ENCODE assay signal across 16 cellular contexts in genomic region chr15:67019069-67019468, GRCh38. TPM values are rescaled to one million over a fixed set of nuclear protein-coding genes. Genes with fewer than 3 reads are reported as not detected.
DNase-seq lines count a peak whose midpoint lies in the region; ATAC-seq, FAIRE-seq and TF ChIP-seq lines count a peak whose summit lies in the region.
"Had no signal": no experiment of that assay in that cellular context is flagged by ENCODE, and none has a peak within 500 bp of the region (broad histone marks: within the 10 kb centered on the region; RNA-seq: fewer than 3 reads in every experiment).

No MANE protein-coding gene starts in this region.

- peaks cover 15% of the 10 kb centered on the region for H3K4me1 Mint-ChIP-seq in activated CD8-positive, alpha-beta memory T cell treated with anti-CD3 and anti-CD28 coated beads, Interleukin-2, amount 10 ng/mL, durations not matched to agents 7 days and 5 days
- H3K4me1 Mint-ChIP-seq in neural progenitor cell = peaks cover 27% of the 10 kb centered on the region

- no peak overlapping the region for H3K4me2 ChIP-seq in H1 (ENCODE audit: insufficient read depth in 1 of 2, low read depth in 2 of 2, low read length in 2 of 2)
- no peak overlapping the region for H3K4me2 ChIP-seq in neural progenitor cell
- H3K4me2 ChIP-seq: A549, GM23338 had no signal

- no peaks in the 10 kb centered on the region for H3K9me3 ChIP-seq in Panc1 (ENCODE audit: control insufficient read depth, insufficient read depth, low read depth, low read length)
- H3K9me3 ChIP-seq in H1 (ENCODE audit: insufficient read depth in 2 of 2, low read depth in 1 of 2, low read length in 1 of 2) = no peaks in the 10 kb centered on the region
- no peaks in the 10 kb centered on the region for H3K9me3 ChIP-seq in neural progenitor cell (ENCODE audit: low read depth)
- H3K9me3 ChIP-seq: A549 had no signal

- no peak for TF ChIP-seq EP300 in H1 (IDR thresholded peaks at IDR 0.05; ENCODE audit: borderline replicate concordance in 1 of 2, low read depth in 2 of 2, low read length in 2 of 2)

- intact Hi-C loops in Panc1 (cut with micrococcal nuclease; ENCODE audit: unreplicated experiment) = no loop called here

- no TSS peak for BruUV-seq in Panc1 (replicated peaks; lab: Mats Ljungman, UMichigan)

- H2BK12ac ChIP-seq in H1 (ENCODE audit: low read depth, low read length) = no peak overlapping the region

- DNase-seq in activated CD8-positive, alpha-beta memory T cell treated with anti-CD3 and anti-CD28 coated beads, Interleukin-2, amount 50 U/mL, for 48 hours = peak; percentile 17
- DNase-seq in activated CD8-positive, alpha-beta memory T cell treated with anti-CD3 and anti-CD28 coated beads, Interleukin-2, amount 10 ng/mL, durations not matched to agents 7 days and 5 days = no peak
- DNase-seq in Panc1 (ENCODE audit: low read depth, low spot score) = no peak
- DNase-seq in H1 (ENCODE audit: low read depth in 1 of 2, low spot score in 2 of 2) = no peak
- no peak for DNase-seq in neural progenitor cell (ENCODE audit: low spot score)
- no peak for DNase-seq in cerebellar nuclear complex (lab: John Stamatoyannopoulos, UW)
- DNase-seq in glomerular visceral epithelial cell (ENCODE audit: extremely low spot score) = no peak
- DNase-seq: Calu3; CD4-positive, alpha-beta memory T cell; GF-D8; H9 had no signal

- peaks cover 25% of the 10 kb centered on the region for H3K4me1 ChIP-seq in Panc1 (ENCODE audit: control insufficient read depth, insufficient read depth, low read length)
- H3K4me1 ChIP-seq in H1 (replicated peaks in 1 of 4; ENCODE audit: control insufficient read depth in 3 of 4, insufficient read depth in 4 of 4, low read length in 3 of 4) = peaks cover 0 to 8% (median 3%) of the 10 kb centered on the region in 4 experiments; a peak in 6 of 7 replicates
- peaks cover 9% of the 10 kb centered on the region for H3K4me1 ChIP-seq in neural progenitor cell

- no peak overlapping the region for H2AFZ ChIP-seq in H1 (ENCODE audit: low read length)
- H2AFZ ChIP-seq in neural progenitor cell (replicated peaks) = no peak overlapping the region
- H2AFZ ChIP-seq: GM23338 had no signal

- no peak overlapping the region for H4K8ac ChIP-seq in H1 (ENCODE audit: extremely low read depth, insufficient read depth, low read length)

- H3K9ac ChIP-seq in H1 (replicated peaks in 1 of 4; ENCODE audit: extremely low read depth in 1 of 4, low read depth in 3 of 4, low read length in 3 of 4) (no peak overlapping the region), neural progenitor cell (no peak overlapping the region)

- in situ Hi-C loops in Panc1 (cut with HindIII; ENCODE audit: low pct_unique_long_range_greater_than_20kb, low sequenced_read_pairs) = no loop called here

- peak overlapping the region; percentile 48 for H3K56ac ChIP-seq in H1 (replicated peaks; ENCODE audit: insufficient read length, low read depth, low read length)

- H3K27me3 ChIP-seq in Panc1 (ENCODE audit: control insufficient read depth, insufficient read depth, low read length) (no peaks in the 10 kb centered on the region), H1 (replicated peaks in 1 of 4; ENCODE audit: control insufficient read depth in 3 of 4, extremely low read depth in 1 of 4, insufficient read depth in 3 of 4, low read length in 3 of 4) (no peaks in the 10 kb centered on the region), neural progenitor cell (no peaks in the 10 kb centered on the region)

- H3K79me2 ChIP-seq in H1 (ENCODE audit: control insufficient read depth in 1 of 2, insufficient read depth in 2 of 2, low read length in 2 of 2) (no peaks in the 10 kb centered on the region), neural progenitor cell (ENCODE audit: low read depth) (no peaks in the 10 kb centered on the region)

- H3F3A ChIP-seq in neural progenitor cell (ENCODE audit: low read depth) = peaks cover 10% of the 10 kb centered on the region

- H2BK15ac ChIP-seq in H1 (ENCODE audit: low read length) = no peak overlapping the region

- H3K23me2 ChIP-seq in H1 (ENCODE audit: low read depth, low read length) = no peaks in the 10 kb centered on the region

- no peak overlapping the region for H2BK120ac ChIP-seq in H1 (replicated peaks; ENCODE audit: low read depth, low read length)

- H3K27ac ChIP-seq in Panc1 (ENCODE audit: low read length) = peak overlapping the region; percentile 55; the same call in 1 of the 2 replicates
- no peak overlapping the region for H3K27ac ChIP-seq in H1 (ENCODE audit: low read depth, low read length)
- no peak overlapping the region for H3K27ac ChIP-seq in neural progenitor cell
- H3K27ac ChIP-seq: 22Rv1 had no signal

- H3K4me3 Mint-ChIP-seq in activated CD8-positive, alpha-beta memory T cell treated with anti-CD3 and anti-CD28 coated beads, Interleukin-2, amount 10 ng/mL, durations not matched to agents 7 days and 5 days = no peak overlapping the region
- H3K4me3 Mint-ChIP-seq in neural progenitor cell = no peak overlapping the region
- H3K4me3 Mint-ChIP-seq: CD14-positive monocyte; CD4-positive, alpha-beta memory T cell; GM23338; H9 had no signal

- TF ChIP-seq CTCF in Panc1 (IDR thresholded peaks at IDR 0.05) (no peak), H1 (IDR thresholded peaks at IDR 0.05; ENCODE audit: control extremely low read depth in 1 of 3, insufficient read depth in 1 of 3, low read depth in 1 of 3, low read length in 3 of 3) (no peak), neural progenitor cell (IDR thresholded peaks at IDR 0.05) (no peak)

- 0 out of 2 replicates have a peak overlapping the region, but pooled peaks have one; percentile 72 for H2BK20ac ChIP-seq in H1 (ENCODE audit: low read length)

- H3K4me3 ChIP-seq in Panc1 (ENCODE audit: low read depth in 2 of 2, low read length in 2 of 2) (no peak overlapping the region), H1 (ENCODE audit: extremely low read depth in 1 of 4, insufficient read depth in 2 of 4, low read depth in 3 of 4, low read length in 4 of 4) (no peak overlapping the region), neural progenitor cell (no peak overlapping the region)
- H3K4me3 ChIP-seq: A549, GM23338 had no signal

- no peak overlapping the region for H2AK5ac ChIP-seq in H1 (ENCODE audit: low read depth, low read length)

- H4K5ac ChIP-seq in H1 (ENCODE audit: insufficient read length, low read depth, low read length) = no peak overlapping the region

- H4K20me1 ChIP-seq in H1 (replicated peaks in 1 of 2; ENCODE audit: control insufficient read depth in 1 of 2, insufficient read depth in 2 of 2, low read length in 2 of 2) (no peaks in the 10 kb centered on the region), neural progenitor cell (ENCODE audit: low read depth) (no peaks in the 10 kb centered on the region)

- no peaks in the 10 kb centered on the region for H3K36me3 Mint-ChIP-seq in activated CD8-positive, alpha-beta memory T cell treated with anti-CD3 and anti-CD28 coated beads, Interleukin-2, amount 10 ng/mL, durations not matched to agents 7 days and 5 days
- H3K36me3 Mint-ChIP-seq in neural progenitor cell = no peaks in the 10 kb centered on the region
- H3K36me3 Mint-ChIP-seq: CD4-positive, alpha-beta memory T cell had no signal

- 0 out of 2 replicates have a peak overlapping the region, but pooled peaks have one; percentile 17 for H2BK5ac ChIP-seq in H1 (ENCODE audit: low read depth, low read length)

- FAIRE-seq in H1 (lab: Jason Lieb, UNC) = no peak
- FAIRE-seq: A549 had no signal

- no peak overlapping the region for H3K4ac ChIP-seq in H1 (replicated peaks; ENCODE audit: insufficient read length, low read depth, low read length)

- no peak overlapping the region for H4K91ac ChIP-seq in H1 (replicated peaks; ENCODE audit: insufficient read length, low read length)

- H3K9me3 Mint-ChIP-seq in activated CD8-positive, alpha-beta memory T cell treated with anti-CD3 and anti-CD28 coated beads, Interleukin-2, amount 10 ng/mL, durations not matched to agents 7 days and 5 days (ENCODE audit: low read depth) = no peaks in the 10 kb centered on the region
- H3K9me3 Mint-ChIP-seq in neural progenitor cell = no peaks in the 10 kb centered on the region
- H3K9me3 Mint-ChIP-seq: GM23338, H9 had no signal

- no peak for ATAC-seq in activated CD8-positive, alpha-beta memory T cell treated with anti-CD3 and anti-CD28 coated beads, Interleukin-2, amount 10 ng/mL, durations not matched to agents 7 days and 5 days
- ATAC-seq in Panc1 (no peak), HG02623 (IDR thresholded peaks at IDR 0.05; ENCODE audit: unreplicated experiment) (no peak)
- ATAC-seq: A549, GM23338 had no signal

- no peaks in the 10 kb centered on the region; the same call in 1 of the 2 replicates for H3K79me1 ChIP-seq in H1 (ENCODE audit: low read depth, low read length)

- no peak overlapping the region for H3K14ac ChIP-seq in H1 (ENCODE audit: insufficient read length)

- CTCF ChIA-PET in activated CD8-positive, alpha-beta memory T cell treated with anti-CD3 and anti-CD28 coated beads, Interleukin-2, amount 10 ng/mL, durations not matched to agents 7 days and 5 days (lab: Charles Lee) = no interaction called here
- CTCF ChIA-PET in Panc1 (lab: Charles Lee) (interaction anchor here (0.6 kb wide), 1 partner anchor 23 kb away, joined by 3 read pairs; no protein-coding TSS in a partner anchor), H1 (lab: Charles Lee; ENCODE audit: partially characterized antibody) (interaction anchor here (0.6 to 1.1 kb wide), 4 partner anchors 23 to 285 kb away, joined by 3 read pairs; no protein-coding TSS in a partner anchor)

- H3K36me3 ChIP-seq in Panc1 (ENCODE audit: control insufficient read depth, insufficient read depth, low read length) (no peaks in the 10 kb centered on the region), H1 (ENCODE audit: control insufficient read depth in 2 of 4, insufficient read depth in 4 of 4, low read length in 3 of 4) (no peaks in the 10 kb centered on the region), neural progenitor cell (no peaks in the 10 kb centered on the region)

- H3K23ac ChIP-seq in H1 (ENCODE audit: insufficient read length) = no peak overlapping the region

- no peak overlapping the region; the same call in 1 of the 2 replicates for H3K18ac ChIP-seq in H1 (ENCODE audit: extremely low read depth, low read length)

- 95% methylated on average over 4 of the region's 5 CpGs; no CpG with 5 or more reads in 1 of the 2 experiments for WGBS in H1 (ENCODE audit: extremely low coverage in 1 of 2, insufficient coverage in 1 of 2, insufficient read length in 1 of 2, insufficient replicate concordance in 2 of 2, low coverage in 1 of 2, low lambda C conversion rate in 2 of 2, missing lambda C conversion rate in 1 of 2), 2 experiments

- peaks cover 9% of the 10 kb centered on the region for H3K27me3 Mint-ChIP-seq in activated CD8-positive, alpha-beta memory T cell treated with anti-CD3 and anti-CD28 coated beads, Interleukin-2, amount 10 ng/mL, durations not matched to agents 7 days and 5 days
- H3K27me3 Mint-ChIP-seq in neural progenitor cell (ENCODE audit: insufficient read depth, low read depth) = peaks cover 20% of the 10 kb centered on the region
- H3K27me3 Mint-ChIP-seq: CD4-positive, alpha-beta memory T cell had no signal

- H3K27ac Mint-ChIP-seq in activated CD8-positive, alpha-beta memory T cell treated with anti-CD3 and anti-CD28 coated beads, Interleukin-2, amount 10 ng/mL, durations not matched to agents 7 days and 5 days = no peak overlapping the region
- peak overlapping the region; percentile 68 for H3K27ac Mint-ChIP-seq in neural progenitor cell
- H3K27ac Mint-ChIP-seq: CD4-positive, alpha-beta memory T cell; GM23338 had no signal

- POLR2A ChIA-PET in Panc1 (lab: Charles Lee) (interaction anchor here (0.5 to 0.6 kb wide), 2 partner anchors 45 to 109 kb away, joined by 3 read pairs; no protein-coding TSS in a partner anchor), H1 (lab: Charles Lee; ENCODE audit: partially characterized antibody) (interaction anchor here (0.8 to 4.1 kb wide), 4 partner anchors 9 to 45 kb away, joined by 3 to 18 read pairs (median 7); no protein-coding TSS in a partner anchor)

- TF ChIP-seq POLR2A in H1 (IDR thresholded peaks at IDR 0.05; ENCODE audit: control extremely low read depth in 1 of 2, low read depth in 2 of 2, low read length in 2 of 2) = no peak

- TF ChIP-seq RAD21 in H1 (IDR thresholded peaks at IDR 0.05 in 1 of 2, conservative IDR thresholded peaks at IDR 0.05 in 1 of 2; ENCODE audit: low read depth in 2 of 2, low read length in 2 of 2) = no peak

RNA-seq across cellular contexts. Expression of gene SMAD3, which starts 46.3 kb away (rescaled TPM):
- 10 to 100 TPM; 87.1 to 88.0 TPM for total RNA-seq in activated CD8-positive, alpha-beta memory T cell treated with anti-CD3 and anti-CD28 coated beads, Interleukin-2, amount 10 ng/mL, durations not matched to agents 7 days and 5 days
- total RNA-seq in Panc1 (2021; ENCODE audit: unreplicated experiment) = 394 TPM
- 255 TPM for polyA plus RNA-seq in Panc1 (2012; ENCODE audit: insufficient read length)
- total RNA-seq in H1 (2021; fragmentation: NEBNext Ultra II Directional; extraction: Animal tissue kit (Norgen Biotek cat#: 25700)) = 11.1 and 12.4 TPM in 2 replicates
- polyA plus RNA-seq in H1 (2011; rRNA removed) = 10.1 and 17.3 TPM in 2 replicates
- 9.1 TPM for polyA plus RNA-seq in H1 (2011; cell fraction: cytosol; rRNA removed)
- polyA plus RNA-seq in H1 (2011; cell fraction: nucleus; rRNA removed) = 41.6 TPM
- 7.8 to 10.4 TPM (median 8.7 TPM) in 4 replicates for polyA plus RNA-seq in H1 (2012, experiment 1 of 2)
- polyA plus RNA-seq in H1 (2012, experiment 2 of 2) = 5.0 TPM
- 13.2 TPM for polyA plus RNA-seq in H1 (2013, experiment 1 of 2)
- polyA plus RNA-seq in H1 (2013, experiment 2 of 2) = 11.1 TPM
- polyA minus RNA-seq in H1 (2011; rRNA and poly(A)+ RNA removed) = 16.5 and 18.3 TPM in 2 replicates
- polyA minus RNA-seq in H1 (2011; cell fraction: cytosol; rRNA and poly(A)+ RNA removed) = 12.3 TPM
- polyA minus RNA-seq in H1 (2011; cell fraction: nucleus; rRNA and poly(A)+ RNA removed) = 14.3 TPM
- total RNA-seq in neural progenitor cell (ENCODE audit: low replicate concordance) = 12.5 and 14.3 TPM in 2 replicates
